ENCODE assay signal across 20 cellular contexts in genomic region chrX:131084145-131084544, GRCh38. TPM values are rescaled to one million over a fixed set of nuclear protein-coding genes. Genes with fewer than 3 reads are reported as not detected.
DNase-seq lines count a peak whose midpoint lies in the region; FAIRE-seq and TF ChIP-seq lines count a peak whose summit lies in the region.
"Had no signal": no experiment of that assay in that cellular context is flagged by ENCODE, and none has a peak within 500 bp of the region (broad histone marks: within the 10 kb centered on the region; RNA-seq: fewer than 3 reads in every experiment).

No MANE protein-coding gene starts in this region.

- no peaks in the 10 kb centered on the region for H3K79me2 ChIP-seq in astrocyte (ENCODE audit: insufficient read depth, low read length)

- peaks cover 14% of the 10 kb centered on the region for H3K4me1 ChIP-seq in ES-I3 (ENCODE audit: insufficient read depth, low read length)
- H3K4me1 ChIP-seq in HUES48 (ENCODE audit: control insufficient read depth, insufficient read depth, low read length) = peaks cover 19% of the 10 kb centered on the region
- H3K4me1 ChIP-seq in astrocyte (ENCODE audit: insufficient read depth, low read length) = no peaks in the 10 kb centered on the region
- H3K4me1 ChIP-seq in iPS-18a (ENCODE audit: control insufficient read depth, low read depth, low read length) = no peaks in the 10 kb centered on the region

- intact Hi-C loops in posterior cingulate gyrus (cut with DNase I) (no loop called here), MCF 10A (cut with micrococcal nuclease) (no loop called here)

- no peak for TF ChIP-seq CTCF in astrocyte (IDR thresholded peaks at IDR 0.05; ENCODE audit: insufficient read depth, low read depth, low read length)
- TF ChIP-seq CTCF in MCF 10A (IDR thresholded peaks at IDR 0.05; ENCODE audit: unreplicated experiment) = no peak

- peak overlapping the region; percentile 47; the same call in 1 of the 2 replicates for H3K9ac ChIP-seq in ES-I3 (ENCODE audit: low read depth, low read length)
- no peak overlapping the region for H3K9ac ChIP-seq in HUES48 (ENCODE audit: low read depth, low read length)
- no peak overlapping the region for H3K9ac ChIP-seq in astrocyte (ENCODE audit: low read length)
- no peak overlapping the region for H3K9ac ChIP-seq in iPS-18a (ENCODE audit: low read length)

- POLR2A ChIA-PET in MCF 10A (lab: Yijun Ruan, JAX) = no interaction called here
- POLR2A ChIA-PET in activated CD4-positive, alpha-beta T cell treated with anti-CD3 and anti-CD28 coated beads, Interleukin-2, amount 10 ng/mL, durations not matched to agents 7 days and 5 days (lab: Charles Lee) = no interaction called here

- no TSS peak for BruUV-seq in MCF 10A (replicated peaks; lab: Mats Ljungman, UMichigan)

- H3K4me3 Mint-ChIP-seq in astrocyte (ENCODE audit: unreplicated experiment) (no peak overlapping the region), MCF 10A (ENCODE audit: unreplicated experiment) (no peak overlapping the region)
- H3K4me3 Mint-ChIP-seq in activated CD4-positive, alpha-beta T cell treated with anti-CD3 and anti-CD28 coated beads, Interleukin-2, amount 10 ng/mL, durations not matched to agents 7 days and 5 days = no peak overlapping the region
- H3K4me3 Mint-ChIP-seq: CD8-positive, alpha-beta T cell had no signal

- no peak overlapping the region for H2AFZ ChIP-seq in astrocyte (ENCODE audit: low read depth, low read length)

- CTCF ChIA-PET in MCF 10A (lab: Yijun Ruan, JAX) = interaction anchor here (0.6 to 1.2 kb wide), 2 partner anchors 18 to 540 kb away, joined by 4 read pairs; no protein-coding TSS in a partner anchor
- CTCF ChIA-PET in activated CD4-positive, alpha-beta T cell treated with anti-CD3 and anti-CD28 coated beads, Interleukin-2, amount 10 ng/mL, durations not matched to agents 7 days and 5 days (lab: Charles Lee) = no interaction called here

- H3K36me3 ChIP-seq in ES-I3 (ENCODE audit: insufficient read depth, low read length) (no peaks in the 10 kb centered on the region), HUES48 (ENCODE audit: control insufficient read depth, insufficient read depth, low read length) (no peaks in the 10 kb centered on the region), astrocyte (ENCODE audit: insufficient read depth, low read length) (no peaks in the 10 kb centered on the region), iPS-18a (ENCODE audit: control insufficient read depth, low read depth, low read length) (no peaks in the 10 kb centered on the region)

- H3K36me3 Mint-ChIP-seq in astrocyte (ENCODE audit: low read depth, unreplicated experiment) = no peaks in the 10 kb centered on the region
- no peaks in the 10 kb centered on the region for H3K36me3 Mint-ChIP-seq in MCF 10A (ENCODE audit: insufficient read depth, unreplicated experiment)
- H3K36me3 Mint-ChIP-seq in activated CD4-positive, alpha-beta T cell treated with anti-CD3 and anti-CD28 coated beads, Interleukin-2, amount 10 ng/mL, durations not matched to agents 7 days and 5 days (ENCODE audit: low read depth) = no peaks in the 10 kb centered on the region
- H3K36me3 Mint-ChIP-seq: CD14-positive monocyte; CD8-positive, alpha-beta T cell had no signal

- H3K27me3 Mint-ChIP-seq in astrocyte (ENCODE audit: low read depth, unreplicated experiment) (peaks cover 79% of the 10 kb centered on the region), MCF 10A (ENCODE audit: insufficient read depth, unreplicated experiment) (peaks cover 94% of the 10 kb centered on the region)
- H3K27me3 Mint-ChIP-seq in activated CD4-positive, alpha-beta T cell treated with anti-CD3 and anti-CD28 coated beads, Interleukin-2, amount 10 ng/mL, durations not matched to agents 7 days and 5 days = peaks cover 42% of the 10 kb centered on the region

- H3K27ac Mint-ChIP-seq in astrocyte (ENCODE audit: unreplicated experiment) = no peak overlapping the region
- H3K27ac Mint-ChIP-seq in MCF 10A (ENCODE audit: low read depth, unreplicated experiment) = no peak overlapping the region
- no peak overlapping the region for H3K27ac Mint-ChIP-seq in activated CD4-positive, alpha-beta T cell treated with anti-CD3 and anti-CD28 coated beads, Interleukin-2, amount 10 ng/mL, durations not matched to agents 7 days and 5 days
- H3K27ac Mint-ChIP-seq: CD8-positive, alpha-beta T cell had no signal

- H3K27ac ChIP-seq in HUES48 (ENCODE audit: low read depth, low read length) (no peak overlapping the region), astrocyte (ENCODE audit: low read depth, low read length) (no peak overlapping the region), iPS-18a (ENCODE audit: low read length) (no peak overlapping the region)
- H3K27ac ChIP-seq: 22Rv1 had no signal

- H3K9me3 Mint-ChIP-seq in astrocyte (ENCODE audit: unreplicated experiment) (peaks cover 7% of the 10 kb centered on the region), MCF 10A (ENCODE audit: unreplicated experiment) (peaks cover 9% of the 10 kb centered on the region)
- H3K9me3 Mint-ChIP-seq in activated CD4-positive, alpha-beta T cell treated with anti-CD3 and anti-CD28 coated beads, Interleukin-2, amount 10 ng/mL, durations not matched to agents 7 days and 5 days = no peaks in the 10 kb centered on the region
- H3K9me3 Mint-ChIP-seq: CD8-positive, alpha-beta T cell had no signal

- H3K4me2 ChIP-seq in astrocyte (ENCODE audit: low read length) = no peak overlapping the region

- H3K27me3 ChIP-seq in HUES48 (ENCODE audit: control insufficient read depth, insufficient read depth, low read length) (peaks cover 99% of the 10 kb centered on the region), astrocyte (ENCODE audit: insufficient read depth, low read length) (peaks cover 6% of the 10 kb centered on the region), iPS-18a (ENCODE audit: control insufficient read depth, insufficient read depth, low read length) (peaks cover 69% of the 10 kb centered on the region)

- H3K4me1 Mint-ChIP-seq in astrocyte (ENCODE audit: low read depth, unreplicated experiment) (peaks cover 6% of the 10 kb centered on the region), MCF 10A (ENCODE audit: insufficient read depth, unreplicated experiment) (no peaks in the 10 kb centered on the region)
- H3K4me1 Mint-ChIP-seq in activated CD4-positive, alpha-beta T cell treated with anti-CD3 and anti-CD28 coated beads, Interleukin-2, amount 10 ng/mL, durations not matched to agents 7 days and 5 days = no peaks in the 10 kb centered on the region
- H3K4me1 Mint-ChIP-seq: CD14-positive monocyte had no signal

- H3K9me3 ChIP-seq in ES-I3 (ENCODE audit: control insufficient read depth, insufficient read depth, low read length) = no peaks in the 10 kb centered on the region; the same call in 1 of the 2 replicates
- no peaks in the 10 kb centered on the region for H3K9me3 ChIP-seq in HUES48 (ENCODE audit: control insufficient read depth, insufficient read depth, low read length)
- H3K9me3 ChIP-seq in astrocyte (ENCODE audit: insufficient read depth, low read depth, low read length) = no peaks in the 10 kb centered on the region
- H3K9me3 ChIP-seq in iPS-18a (ENCODE audit: control insufficient read depth, low read depth, low read length) = peaks cover 29% of the 10 kb centered on the region

- H3K4me3 ChIP-seq in HUES48 (ENCODE audit: low read depth, low read length) = peak overlapping the region; percentile 63
- H3K4me3 ChIP-seq in astrocyte (ENCODE audit: insufficient read depth, low read depth, low read length) = no peak overlapping the region
- peak overlapping the region; percentile 49 for H3K4me3 ChIP-seq in iPS-18a (ENCODE audit: low read length)

- DNase-seq in astrocyte (ENCODE audit: low read depth) (no peak), posterior cingulate gyrus (no peak), glomerular visceral epithelial cell (ENCODE audit: extremely low spot score) (no peak), MCF 10A (ENCODE audit: unreplicated experiment) (no peak)
- no peak for DNase-seq in activated CD4-positive, alpha-beta T cell treated with anti-CD3 and anti-CD28 coated beads, Interleukin-2, amount 10 ng/mL, durations not matched to agents 7 days and 5 days
- DNase-seq: CD8-positive, alpha-beta T cell; COR-L47; DMS153; DMS79 treated with DMSO at 0.1 percent for 48 hours; EL; GDM1 had no signal

- H4K20me1 ChIP-seq in astrocyte (ENCODE audit: insufficient read depth, low read length) = no peaks in the 10 kb centered on the region

- FAIRE-seq in astrocyte (lab: Jason Lieb, UNC) = peak; percentile 62
- FAIRE-seq: D721Med, H54 had no signal

RNA-seq across cellular contexts. Expression of gene ARHGAP36, which starts 26.0 kb away (rescaled TPM):
- total RNA-seq in astrocyte (not detected in 2 replicates), MCF 10A (2022) (not detected in 2 replicates)
- not detected for total RNA-seq in activated CD4-positive, alpha-beta T cell treated with anti-CD3 and anti-CD28 coated beads, Interleukin-2, amount 10 ng/mL, durations not matched to agents 7 days and 5 days
- total RNA-seq: A673; CD8-positive, alpha-beta T cell; HT-29 had no signal
